ENCODE assay signal across 16 cellular contexts in genomic region chr5:142275496-142275895, GRCh38. TPM values are rescaled to one million over a fixed set of nuclear protein-coding genes. Genes with fewer than 3 reads are reported as not detected.
DNase-seq lines count a peak whose midpoint lies in the region; TF ChIP-seq lines count a peak whose summit lies in the region.
"Had no signal": no experiment of that assay in that cellular context is flagged by ENCODE, and none has a peak within 500 bp of the region (broad histone marks: within the 10 kb centered on the region; RNA-seq: fewer than 3 reads in every experiment).

No MANE protein-coding gene starts in this region.

- TF ChIP-seq CTCF in epithelial cell of esophagus (IDR thresholded peaks at IDR 0.05; ENCODE audit: insufficient read depth, low read depth, low read length, missing control alignments) (no peak), esophagus muscularis mucosa (IDR thresholded peaks at IDR 0.05) (no peak)

- peaks cover 0 to 14% (median under 1%) of the 10 kb centered on the region in 4 donors for H3K4me1 ChIP-seq in esophagus muscularis mucosa
- H3K4me1 ChIP-seq: A549 had no signal

- H3K27ac ChIP-seq in esophagus muscularis mucosa (replicated peaks in 1 of 4): no peak overlapping the region
- H3K27ac ChIP-seq: A549; BLaER1 treated with 17β-estradiol and CSF1 and Interleukin-3, amounts not matched to agents 10 nM and 100 nM; SK-N-MC had no signal

- no peak for TF ChIP-seq EP300 in esophagus muscularis mucosa (IDR thresholded peaks at IDR 0.05)

- DNase-seq in DMS53 (lab: John Stamatoyannopoulos, UW) (peak; percentile 57), NCI-H2029 (lab: John Stamatoyannopoulos, UW) (peak; percentile 34), epithelial cell of esophagus (ENCODE audit: low read depth) (peak; percentile 70), mesenteric fat pad (ENCODE audit: low spot score) (peak; percentile 9), GOT3 (lab: John Stamatoyannopoulos, UW) (no peak), esophagus muscularis mucosa (ENCODE audit: extremely low spot score) (no peak), NCI-H2171 (lab: John Stamatoyannopoulos, UW) (no peak), nucleus accumbens (lab: John Stamatoyannopoulos, UW) (no peak)
- DNase-seq: GF-D8, HFFc6, NCI-H1105 treated with DMSO at 0.1 percent for 48 hours, NCI-H187, NCI-H446 had no signal

- TF ChIP-seq POLR2A in esophagus muscularis mucosa (IDR thresholded peaks at IDR 0.05; ENCODE audit: low read depth): no peak

- no peaks in the 10 kb centered on the region for H3K9me3 ChIP-seq in esophagus muscularis mucosa
- H3K9me3 ChIP-seq: A549; BLaER1 treated with 17β-estradiol and CSF1 and Interleukin-3, amounts not matched to agents 10 nM and 100 nM had no signal

- no peaks in the 10 kb centered on the region for H3K36me3 ChIP-seq in esophagus muscularis mucosa
- H3K36me3 ChIP-seq: BLaER1 treated with 17β-estradiol and CSF1 and Interleukin-3, amounts not matched to agents 10 nM and 100 nM had no signal

- WGBS in esophagus muscularis mucosa: 72% methylated on average over 3 of the region's 3 CpGs

- H3K27me3 ChIP-seq in esophagus muscularis mucosa: no peaks in the 10 kb centered on the region
- H3K27me3 ChIP-seq: BLaER1 treated with 17β-estradiol and CSF1 and Interleukin-3, amounts not matched to agents 10 nM and 100 nM had no signal

- intact Hi-C loops in esophagus muscularis mucosa (cut with DNase I): no loop called here

- H3K4me3 ChIP-seq in epithelial cell of esophagus (ENCODE audit: low read length) (no peak overlapping the region), esophagus muscularis mucosa (no peak overlapping the region)
- H3K4me3 ChIP-seq: A549; BLaER1 treated with 17β-estradiol and CSF1 and Interleukin-3, amounts not matched to agents 10 nM and 100 nM; SK-N-MC had no signal

RNA-seq across cellular contexts. Expression of gene SPRY4, which starts 49.3 kb away (rescaled TPM):
- 79.7 TPM for total RNA-seq in mesenteric fat pad
- total RNA-seq in esophagus muscularis mucosa: 10 to 100 TPM; 15.4 to 29.0 (median 24.5) TPM

Comparison
In these comparisons a context has a peak if more than half of its experiments do, and no peak if none do; other contexts are left out.
1. DNase-seq: peak in DMS53 (single experiment), NCI-H2029 (single experiment), epithelial cell of esophagus (single experiment) and mesenteric fat pad (single experiment); none in GOT3 (single experiment), esophagus muscularis mucosa (single experiment), NCI-H2171 (single experiment) and nucleus accumbens (0 of 56).